8 cellular contexts compared by ENCODE assay signal in the genomic region with DNA sequence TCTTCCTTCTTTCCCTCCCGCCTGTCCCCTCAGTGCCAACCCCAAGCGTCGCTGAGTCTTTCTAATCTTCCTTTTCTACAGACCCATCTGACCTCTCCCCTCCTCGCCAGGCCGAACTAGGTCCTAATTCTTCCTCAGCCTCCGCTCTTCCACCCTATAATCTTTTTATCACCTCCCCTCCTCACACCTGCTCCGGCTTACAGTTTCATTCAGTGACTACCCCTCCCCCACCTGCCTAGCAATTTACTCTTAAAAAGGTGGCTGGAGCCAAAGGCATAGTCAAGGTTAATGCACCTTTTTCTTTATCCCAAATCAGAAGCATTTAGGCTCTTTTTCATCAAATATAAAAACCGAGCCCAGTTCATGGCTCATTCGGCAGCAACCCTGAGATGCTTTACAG.
DNase-seq lines count a peak whose midpoint lies in the region; ATAC-seq and TF ChIP-seq lines count a peak whose summit lies in the region.
"Not testable (repeated sequence)": the region's sequence is repeated elsewhere in the genome, so short reads cannot be mapped to it uniquely, and the experiment has no call there.

No MANE protein-coding gene starts in this region.

- TF ChIP-seq CTCF in CD14-positive monocyte (IDR thresholded peaks at IDR 0.05); GM23338 (conservative IDR thresholded peaks at IDR 0.05; ENCODE audit: low read depth in 2 of 2); PC-9 (conservative IDR thresholded peaks at IDR 0.05); WTC11 (IDR thresholded peaks at IDR 0.05): not testable (repeated sequence)

- DNase-seq in CD14-positive monocyte (ENCODE audit: low spot score); PC-9; WTC11 (ENCODE audit: low spot score): not testable (repeated sequence)
- peak; percentile 24 for DNase-seq in GM23338 (ENCODE audit: low spot score)
- DNase-seq in NCI-H69 (lab: John Stamatoyannopoulos, UW): peak; percentile 58
- DNase-seq in mesendoderm: peak; percentile 53

- H3K23ac ChIP-seq in mesendoderm (ENCODE audit: low read length): not testable (repeated sequence)

- H3F3A ChIP-seq in GM23338 (replicated peaks; ENCODE audit: low read depth): not testable (repeated sequence)
- H3F3A ChIP-seq in PC-9 (ENCODE audit: insufficient read depth, low read depth): peaks cover 46% of the 10 kb centered on the region

- H3K36me3 ChIP-seq in GM23338 (ENCODE audit: insufficient read depth); HUES48 (ENCODE audit: control insufficient read depth, insufficient read depth, low read length); iPS-15b (ENCODE audit: control insufficient read depth, insufficient read depth, low read length); mesendoderm (ENCODE audit: control insufficient read depth, insufficient read depth, low read length): not testable (repeated sequence)
- peaks cover 19% of the 10 kb centered on the region for H3K36me3 ChIP-seq in PC-9 (ENCODE audit: low read depth)

- BruUV-seq in PC-9 (replicated peaks; lab: Mats Ljungman, UMichigan): not testable (repeated sequence)

- H2AK5ac ChIP-seq in mesendoderm (ENCODE audit: low read length): not testable (repeated sequence)

- peak overlapping the region in 1 of 2 donors; percentile 69 for H3K4me3 Mint-ChIP-seq in CD14-positive monocyte
- H3K4me3 Mint-ChIP-seq in GM23338: not testable (repeated sequence)
- H3K4me3 Mint-ChIP-seq in WTC11: peak overlapping the region; percentile 61

- H3K9me3 ChIP-seq in HUES48 (ENCODE audit: control insufficient read depth, insufficient read depth, low read length); PC-9 (ENCODE audit: insufficient read depth, low read depth); iPS-15b (ENCODE audit: control insufficient read depth, insufficient read depth, low read length): not testable (repeated sequence)

- H3K79me2 ChIP-seq in GM23338 (replicated peaks; ENCODE audit: insufficient read depth); mesendoderm (ENCODE audit: control insufficient read depth, insufficient read depth, low read length): not testable (repeated sequence)
- peaks cover 86% of the 10 kb centered on the region for H3K79me2 ChIP-seq in PC-9 (ENCODE audit: low read depth)

- H4K20me1 ChIP-seq in GM23338 (replicated peaks; ENCODE audit: insufficient read depth); PC-9 (ENCODE audit: insufficient read depth): not testable (repeated sequence)

- not testable (repeated sequence) for H2BK120ac ChIP-seq in mesendoderm (ENCODE audit: low read depth, low read length)

- not testable (repeated sequence) for H3K79me1 ChIP-seq in mesendoderm (ENCODE audit: low read length)

- H3K9me2 ChIP-seq in GM23338 (ENCODE audit: insufficient read depth); PC-9 (ENCODE audit: insufficient read depth): not testable (repeated sequence)

- H3K4me1 Mint-ChIP-seq in CD14-positive monocyte (peaks cover 36% of the 10 kb centered on the region), GM23338 (peaks cover 40% of the 10 kb centered on the region), WTC11 (peaks cover 47% of the 10 kb centered on the region)

- POLR2A ChIA-PET in PC-9 (lab: Charles Lee; ENCODE audit: unreplicated experiment); WTC11 (lab: Charles Lee): not testable (repeated sequence)

- ATAC-seq in GM23338, WTC11: not testable (repeated sequence)

- not testable (repeated sequence) for H3K9me3 Mint-ChIP-seq in CD14-positive monocyte, GM23338, WTC11

- not testable (repeated sequence) for H2BK5ac ChIP-seq in mesendoderm (ENCODE audit: low read length)

- intact Hi-C loops in CD14-positive monocyte (cut with micrococcal nuclease): not testable (repeated sequence)
- intact Hi-C loops in PC-9 (cut with micrococcal nuclease; ENCODE audit: unreplicated experiment): loop anchor here (5.0 kb wide), 1 partner anchor 490 kb away; no protein-coding TSS in a partner anchor

- peak overlapping the region; percentile 48; the same call in 1 of the 2 replicates for H3K4me2 ChIP-seq in GM23338
- H3K4me2 ChIP-seq in PC-9: peak overlapping the region; percentile 78
- not testable (repeated sequence) for H3K4me2 ChIP-seq in mesendoderm (ENCODE audit: low read length)

- H4K5ac ChIP-seq in mesendoderm (ENCODE audit: low read length): not testable (repeated sequence)

- WGBS in mesendoderm (ENCODE audit: extremely low coverage, insufficient coverage, low lambda C conversion rate): no CpG with 5 or more reads among the region's 9 CpGs

- H3K27ac ChIP-seq in GM23338 (ENCODE audit: low read depth); HUES48 (ENCODE audit: low read depth, low read length): not testable (repeated sequence)
- H3K27ac ChIP-seq in PC-9 (peak overlapping the region; percentile 96), mesendoderm (ENCODE audit: low read depth, low read length) (peak overlapping the region; percentile 19)

- not testable (repeated sequence) for H4K8ac ChIP-seq in mesendoderm (ENCODE audit: low read depth, low read length)

- not testable (repeated sequence) for H3K9ac ChIP-seq in HUES48 (ENCODE audit: low read depth, low read length); iPS-15b (ENCODE audit: low read depth, low read length); mesendoderm (ENCODE audit: low read length)

- peak overlapping the region in 4 of 7 donors; percentile 12 to 69 (median 50) for H3K27ac Mint-ChIP-seq in CD14-positive monocyte
- not testable (repeated sequence) for H3K27ac Mint-ChIP-seq in GM23338, WTC11

- not testable (repeated sequence) for H2BK15ac ChIP-seq in mesendoderm (replicated peaks; ENCODE audit: low read depth)

- CTCF ChIA-PET in PC-9 (lab: Charles Lee); WTC11 (lab: Charles Lee): not testable (repeated sequence)

- H3K27me3 Mint-ChIP-seq in CD14-positive monocyte (ENCODE audit: low read depth in 3 of 3); GM23338 (ENCODE audit: insufficient read depth, low read depth, poor library complexity); WTC11 (ENCODE audit: low read depth): not testable (repeated sequence)

- not testable (repeated sequence) for H3K18ac ChIP-seq in mesendoderm (ENCODE audit: low read length)

- H3K36me3 Mint-ChIP-seq in CD14-positive monocyte; GM23338 (ENCODE audit: low read depth); WTC11: not testable (repeated sequence)

- H3K4me1 ChIP-seq in GM23338 (ENCODE audit: insufficient read depth) (peaks cover 35% of the 10 kb centered on the region), HUES48 (ENCODE audit: control insufficient read depth, insufficient read depth, low read length) (peaks cover 25% of the 10 kb centered on the region), PC-9 (replicated peaks; ENCODE audit: insufficient read depth) (peaks cover 62% of the 10 kb centered on the region), iPS-15b (ENCODE audit: control insufficient read depth, insufficient read depth, low read length) (peaks cover 14% of the 10 kb centered on the region)
- H3K4me1 ChIP-seq in mesendoderm (ENCODE audit: control insufficient read depth, low read depth, low read length): not testable (repeated sequence)

- H3K4me3 ChIP-seq in GM23338; mesendoderm (ENCODE audit: low read length): not testable (repeated sequence)
- peak overlapping the region; percentile 26; the same call in 1 of the 2 replicates for H3K4me3 ChIP-seq in HUES48 (ENCODE audit: low read depth, low read length)
- H3K4me3 ChIP-seq in PC-9: peak overlapping the region; percentile 84
- H3K4me3 ChIP-seq in iPS-15b (ENCODE audit: low read depth, low read length): peak overlapping the region; percentile 18

- H3K4ac ChIP-seq in mesendoderm (ENCODE audit: low read depth, low read length): not testable (repeated sequence)

- H3K27me3 ChIP-seq in GM23338 (ENCODE audit: insufficient read depth); HUES48 (ENCODE audit: control insufficient read depth, insufficient read depth, low read length); PC-9 (ENCODE audit: insufficient read depth, low read depth); iPS-15b (ENCODE audit: control insufficient read depth, insufficient read depth, low read length); mesendoderm (ENCODE audit: insufficient read depth, low read length, poor library complexity): not testable (repeated sequence)

- H3K56ac ChIP-seq in mesendoderm (ENCODE audit: low read length): not testable (repeated sequence)

- not testable (repeated sequence) for H2AFZ ChIP-seq in GM23338, PC-9
